Comparison of ENCODE assay signal across 8 cellular contexts in genomic region chr1:226064168-226064815, GRCh38. TPM values are rescaled to one million over a fixed set of nuclear protein-coding genes. Genes with fewer than 3 reads are reported as not detected.
A peak's percentile ranks its signal among the peaks of the same experiment; 100 is the strongest.
DNase-seq lines count a peak whose midpoint lies in the region; ATAC-seq and TF ChIP-seq lines count a peak whose summit lies in the region.

No MANE protein-coding gene starts in this region.

- no peaks in the 10 kb centered on the region for H3K27me3 ChIP-seq in BE2C

- CTCF ChIA-PET in RWPE1 (lab: Yijun Ruan, JAX), result interaction anchor here (0.5 to 1.7 kb wide), 36 partner anchors 8 to 755 kb away, joined by 3 to 39 read pairs (median 4); partner anchors contain the start of gene LIN9

- intact Hi-C loops in mucosa of descending colon (cut with DNase I, micrococcal nuclease), result loop anchor here in 1 of 2 donors (10.0 kb wide), 1 partner anchor 61 kb away; no protein-coding TSS in a partner anchor

- H3K4me1 ChIP-seq in BE2C (0 out of 2 replicates have a peak, but pooled peaks cover 2% of the 10 kb centered on the region), mucosa of descending colon (ENCODE audit: low read depth) (peaks cover 40% of the 10 kb centered on the region)

- POLR2A ChIA-PET in RWPE1 (lab: Yijun Ruan, JAX; ENCODE audit: low non-redundant PET), result interaction anchor here (0.5 to 1.2 kb wide), 3 partner anchors 19 to 58 kb away, joined by 3 to 5 read pairs (median 4); no protein-coding TSS in a partner anchor

- ATAC-seq in mucosa of descending colon, result no peak

- DNase-seq in BE2C (no peak), RWPE1 (ENCODE audit: low spot score) (no peak), choroid plexus epithelial cell (ENCODE audit: low read depth) (peak; percentile 18), mucosa of descending colon (peak in 1 of 3 donors; percentile 55), HK-2 (ENCODE audit: unreplicated experiment) (no peak), cerebellar nuclear complex (lab: John Stamatoyannopoulos, UW) (no peak), middle frontal gyrus (ENCODE audit: extremely low spot score, low spot score) (no peak)

- H3K27ac ChIP-seq in RWPE1, result no peak overlapping the region

- H3K4me3 ChIP-seq in BE2C (ENCODE audit: low read depth, low read length) (peak overlapping the region; percentile 77), GM12875 (ENCODE audit: low read depth, low read length) (peak overlapping the region; percentile 81), choroid plexus epithelial cell (ENCODE audit: low read depth, low read length) (peak overlapping the region; percentile 89), mucosa of descending colon (peak overlapping the region; percentile 63)

- TF ChIP-seq CTCF in BE2C (IDR thresholded peaks at IDR 0.05; ENCODE audit: low read depth, low read length), result peak; percentile 72
- peak; percentile 43; the same call in 1 of the 2 replicates for TF ChIP-seq CTCF in GM12875 (IDR thresholded peaks at IDR 0.05; ENCODE audit: borderline replicate concordance, insufficient read depth, low read depth, low read length)
- peak; percentile 76 for TF ChIP-seq CTCF in RWPE1 (conservative IDR thresholded peaks at IDR 0.05; ENCODE audit: low read depth)
- TF ChIP-seq CTCF in choroid plexus epithelial cell (conservative IDR thresholded peaks at IDR 0.05; ENCODE audit: low read depth, low read length), result peak; percentile 71
- no peak for TF ChIP-seq CTCF in mucosa of descending colon (IDR thresholded peaks at IDR 0.05)

- H3K9me3 ChIP-seq in BE2C (no peaks in the 10 kb centered on the region), mucosa of descending colon (no peaks in the 10 kb centered on the region)

- H3K36me3 ChIP-seq in BE2C (peaks cover 45% of the 10 kb centered on the region), mucosa of descending colon (ENCODE audit: low read depth) (peaks cover 5% of the 10 kb centered on the region)

RNA-seq across cellular contexts. Expression of gene H3-3A, which starts 1.8 kb away (rescaled TPM):
- 794 TPM for polyA plus RNA-seq in BE2C (2012; ENCODE audit: insufficient read depth, insufficient read length, low read depth)
- 100 to 1,000 TPM; 466 to 839 (median 627) TPM for total RNA-seq in mucosa of descending colon
